In the genomic region with DNA sequence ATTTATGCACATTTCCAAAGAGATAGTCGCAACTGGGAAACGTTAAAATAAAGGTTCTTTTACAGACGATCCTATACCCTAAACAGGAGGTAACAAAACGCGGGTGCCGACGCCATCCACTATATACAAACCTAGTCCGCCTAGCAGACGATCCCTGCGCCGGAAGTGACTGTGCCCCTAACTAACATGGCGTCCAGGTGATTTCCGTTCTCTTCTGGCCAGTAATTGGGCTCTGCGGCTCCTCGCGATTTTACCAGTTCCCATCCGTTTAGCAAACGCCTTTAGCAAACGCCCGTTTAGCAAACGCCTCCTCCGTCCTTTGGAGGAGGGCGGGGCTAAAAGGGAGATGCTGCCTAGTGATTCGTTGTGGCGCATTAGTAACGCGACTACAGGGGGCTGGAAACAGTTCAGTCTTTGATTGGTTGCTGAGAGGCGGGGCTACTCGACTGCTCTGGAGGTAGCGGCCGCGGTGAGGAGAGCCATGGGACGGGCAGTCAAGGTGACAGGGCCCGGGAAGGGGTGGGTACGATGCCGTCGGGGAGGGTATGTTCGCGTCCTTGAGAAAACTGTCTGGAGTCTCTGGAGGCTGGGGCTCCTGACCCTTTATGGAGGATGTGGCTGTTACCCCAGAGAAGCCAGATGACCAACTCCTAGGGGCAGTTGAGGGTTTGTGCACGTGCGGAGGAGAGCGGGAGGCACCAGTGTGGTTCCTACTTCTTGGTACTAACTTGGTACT, we compare ENCODE assay signal across 8 cellular contexts. TPM values are rescaled to one million over a fixed set of nuclear protein-coding genes. Genes with fewer than 3 reads are reported as not detected.
A peak's percentile ranks its signal among the peaks of the same experiment; 100 is the strongest.
DNase-seq lines count a peak whose midpoint lies in the region; ATAC-seq and TF ChIP-seq lines count a peak whose summit lies in the region.

A gene (plus strand): TSS at position 405 of the 736 bp plus-strand sequence. CDS start 77 bp downstream, at position 482.

- ATAC-seq in DND-41 (ENCODE audit: insufficient read depth, low read depth) (peak; percentile 95), naive B cell (ENCODE audit: low read depth in 2 of 2) (peak; percentile 91)
- ATAC-seq in stimulated activated memory B cell treated with anti-CD40 and anti-IgM and Interleukin-4, amounts not matched to agents 10 μg/mL and 1 μg/mL and 100 μg/mL, for 72 hours: peak; percentile 99

- H3K4me2 ChIP-seq in DND-41 (ENCODE audit: insufficient read depth, low read length) (peak within 1 kb of the TSS; percentile 90), GM23248 (ENCODE audit: unreplicated experiment) (peak within 1 kb of the TSS; percentile 94)

- intact Hi-C loops in activated T-helper 1 cell treated with anti-CD3 and anti-CD28 coated beads, Interleukin-12 subunit alpha, Interleukin-12 subunit beta, Interleukin-2, Interleukin-4 antibody, amounts not matched to agents 30 ng/mL and 10 ng/mL and 1 ng/mL, durations not matched to agents 14 hours and 24 hours and 36 hours (cut with micrococcal nuclease): loop anchor here (1.0 to 10.0 kb wide), 11 partner anchors 7 to 854 kb away; a partner anchor contains a TSS

- no peaks in the 10 kb centered on the region for H3K9me3 Mint-ChIP-seq in activated T-helper 1 cell treated with anti-CD3 and anti-CD28 coated beads, Interleukin-12 subunit alpha, Interleukin-12 subunit beta, Interleukin-2, Interleukin-4 antibody, amounts not matched to agents 30 ng/mL and 10 ng/mL and 1 ng/mL, durations not matched to agents 14 hours and 24 hours and 36 hours
- H3K9me3 Mint-ChIP-seq in naive B cell: no peaks in the 10 kb centered on the region
- no peaks in the 10 kb centered on the region for H3K9me3 Mint-ChIP-seq in stimulated activated memory B cell treated with anti-CD40 and anti-IgM and Interleukin-4, amounts not matched to agents 10 μg/mL and 1 μg/mL and 100 μg/mL, for 72 hours

- TF ChIP-seq CTCF in DND-41 (IDR thresholded peaks at IDR 0.05; ENCODE audit: borderline replicate concordance, extremely low read depth, low read length, poor library complexity, severe bottlenecking): no peak

- H3K79me2 ChIP-seq in DND-41 (ENCODE audit: insufficient read depth, low read length) (peaks cover 31% of the 10 kb centered on the region), GM23248 (ENCODE audit: insufficient read depth) (peaks cover 21% of the 10 kb centered on the region)

- H3K27ac ChIP-seq in DND-41 (ENCODE audit: low read length) (peak within 1 kb of the TSS; percentile 81), GM23248 (peak within 1 kb of the TSS; percentile 39)

- WGBS in GM23248 (ENCODE audit: low coverage in 1 of 2, low lambda C conversion rate in 2 of 2, missing lambda C conversion rate in 2 of 2), 2 experiments: 1% methylated on average over 41 to 42 of the region's 42 CpGs

- DNase-seq in DND-41 (peak; percentile 98), GM23248 (peak; percentile 100), Kasumi-1 (lab: John Stamatoyannopoulos, UW) (peak; percentile 100), RPMI7951 (ENCODE audit: low read depth) (peak; percentile 99), fibroblast of gingiva (ENCODE audit: low read depth) (peak; percentile 98), naive B cell (peak; percentile 95)
- DNase-seq in activated T-helper 1 cell treated with anti-CD3 and anti-CD28 coated beads, Interleukin-12 subunit alpha, Interleukin-12 subunit beta, Interleukin-2, Interleukin-4 antibody, amounts not matched to agents 30 ng/mL and 10 ng/mL and 1 ng/mL, durations not matched to agents 14 hours and 24 hours and 36 hours (ENCODE audit: low spot score): peak; percentile 96

- no peaks in the 10 kb centered on the region for H3K27me3 Mint-ChIP-seq in activated T-helper 1 cell treated with anti-CD3 and anti-CD28 coated beads, Interleukin-12 subunit alpha, Interleukin-12 subunit beta, Interleukin-2, Interleukin-4 antibody, amounts not matched to agents 30 ng/mL and 10 ng/mL and 1 ng/mL, durations not matched to agents 14 hours and 24 hours and 36 hours (ENCODE audit: insufficient read depth)
- H3K27me3 Mint-ChIP-seq in naive B cell: no peaks in the 10 kb centered on the region
- no peaks in the 10 kb centered on the region for H3K27me3 Mint-ChIP-seq in stimulated activated memory B cell treated with anti-CD40 and anti-IgM and Interleukin-4, amounts not matched to agents 10 μg/mL and 1 μg/mL and 100 μg/mL, for 72 hours

- in situ Hi-C loops in GM23248 (cut with MboI): no loop called here

- peak within 1 kb of the TSS; percentile 99 for H3K4me3 Mint-ChIP-seq in activated T-helper 1 cell treated with anti-CD3 and anti-CD28 coated beads, Interleukin-12 subunit alpha, Interleukin-12 subunit beta, Interleukin-2, Interleukin-4 antibody, amounts not matched to agents 30 ng/mL and 10 ng/mL and 1 ng/mL, durations not matched to agents 14 hours and 24 hours and 36 hours
- peak within 1 kb of the TSS; percentile 93 to 100 (median 98) for H3K4me3 Mint-ChIP-seq in naive B cell
- H3K4me3 Mint-ChIP-seq in stimulated activated memory B cell treated with anti-CD40 and anti-IgM and Interleukin-4, amounts not matched to agents 10 μg/mL and 1 μg/mL and 100 μg/mL, for 72 hours: peak within 1 kb of the TSS; percentile 92

- H3K9me2 ChIP-seq in GM23248 (ENCODE audit: insufficient read depth): no peaks in the 10 kb centered on the region

- H3K4me3 ChIP-seq in DND-41 (ENCODE audit: low read depth in 1 of 2, low read length in 2 of 2) (peak within 1 kb of the TSS; percentile 71 to 83; a peak in 3 of 4 replicates), GM23248 (peak within 1 kb of the TSS; percentile 93)

- peak within 1 kb of the TSS; percentile 98 for H3K27ac Mint-ChIP-seq in activated T-helper 1 cell treated with anti-CD3 and anti-CD28 coated beads, Interleukin-12 subunit alpha, Interleukin-12 subunit beta, Interleukin-2, Interleukin-4 antibody, amounts not matched to agents 30 ng/mL and 10 ng/mL and 1 ng/mL, durations not matched to agents 14 hours and 24 hours and 36 hours
- H3K27ac Mint-ChIP-seq in naive B cell: peak within 1 kb of the TSS; percentile 93 to 98 (median 96)
- peak within 1 kb of the TSS; percentile 87 for H3K27ac Mint-ChIP-seq in stimulated activated memory B cell treated with anti-CD40 and anti-IgM and Interleukin-4, amounts not matched to agents 10 μg/mL and 1 μg/mL and 100 μg/mL, for 72 hours

- peaks cover 51% of the 10 kb centered on the region for H3K4me1 Mint-ChIP-seq in activated T-helper 1 cell treated with anti-CD3 and anti-CD28 coated beads, Interleukin-12 subunit alpha, Interleukin-12 subunit beta, Interleukin-2, Interleukin-4 antibody, amounts not matched to agents 30 ng/mL and 10 ng/mL and 1 ng/mL, durations not matched to agents 14 hours and 24 hours and 36 hours (ENCODE audit: low read depth)
- H3K4me1 Mint-ChIP-seq in naive B cell: peaks cover 37 to 52% (median 42%) of the 10 kb centered on the region in 3 donors
- H3K4me1 Mint-ChIP-seq in stimulated activated memory B cell treated with anti-CD40 and anti-IgM and Interleukin-4, amounts not matched to agents 10 μg/mL and 1 μg/mL and 100 μg/mL, for 72 hours: peaks cover 38% of the 10 kb centered on the region

- H3K9me3 ChIP-seq in DND-41 (ENCODE audit: insufficient read depth, low read length, severe bottlenecking): no peaks in the 10 kb centered on the region
- no peaks in the 10 kb centered on the region for H3K9me3 ChIP-seq in GM23248 (ENCODE audit: low read depth)

- H3K4me1 ChIP-seq in DND-41 (ENCODE audit: insufficient read depth, low read length) (peaks cover 31% of the 10 kb centered on the region), GM23248 (ENCODE audit: insufficient read depth) (peaks cover 4% of the 10 kb centered on the region; the same call in 1 of the 2 replicates)

- no peaks in the 10 kb centered on the region for H3K36me3 ChIP-seq in DND-41 (ENCODE audit: insufficient read depth, low read length)
- no peaks in the 10 kb centered on the region for H3K36me3 ChIP-seq in GM23248 (ENCODE audit: low read depth)

- no peaks in the 10 kb centered on the region for H4K20me1 ChIP-seq in DND-41 (ENCODE audit: insufficient read depth, low read length)
- H4K20me1 ChIP-seq in GM23248 (ENCODE audit: insufficient read depth): no peaks in the 10 kb centered on the region

- peak within 1 kb of the TSS; percentile 67 for H3K9ac ChIP-seq in DND-41 (ENCODE audit: low read depth, low read length)
- peak within 1 kb of the TSS; percentile 85 for H3K9ac ChIP-seq in GM23248

- H2AFZ ChIP-seq in DND-41 (ENCODE audit: low read depth, low read length): peak within 1 kb of the TSS; percentile 79
- peak within 1 kb of the TSS; percentile 99 for H2AFZ ChIP-seq in GM23248

- peaks cover 2% of the 10 kb centered on the region; the same call in 1 of the 2 replicates for H3F3A ChIP-seq in GM23248 (ENCODE audit: insufficient read depth)

- H3K27me3 ChIP-seq in DND-41 (ENCODE audit: insufficient read depth, low read length, poor library complexity) (no peaks in the 10 kb centered on the region), GM23248 (replicated peaks; ENCODE audit: insufficient read depth) (no peaks in the 10 kb centered on the region)

- H3K36me3 Mint-ChIP-seq in activated T-helper 1 cell treated with anti-CD3 and anti-CD28 coated beads, Interleukin-12 subunit alpha, Interleukin-12 subunit beta, Interleukin-2, Interleukin-4 antibody, amounts not matched to agents 30 ng/mL and 10 ng/mL and 1 ng/mL, durations not matched to agents 14 hours and 24 hours and 36 hours (ENCODE audit: low read depth): peaks cover 3% of the 10 kb centered on the region
- H3K36me3 Mint-ChIP-seq in naive B cell: no peaks in the 10 kb centered on the region
- no peaks in the 10 kb centered on the region for H3K36me3 Mint-ChIP-seq in stimulated activated memory B cell treated with anti-CD40 and anti-IgM and Interleukin-4, amounts not matched to agents 10 μg/mL and 1 μg/mL and 100 μg/mL, for 72 hours

RNA-seq across cellular contexts. Expression of the gene that starts here (rescaled TPM):
- total RNA-seq in GM23248 (2014; rRNA removed; shearing (Covaris generic)): 7.5 and 8.5 TPM in 2 replicates
- polyA plus RNA-seq in GM23248 (2016; fragmentation: Nextera tagmentation; extraction: Ambion mirVana): 23.4 and 27.5 TPM in 2 replicates
- total RNA-seq in RPMI7951 (2014; rRNA removed; shearing (Covaris generic)): 10.1 and 12.2 TPM in 2 replicates
- total RNA-seq in activated T-helper 1 cell treated with anti-CD3 and anti-CD28 coated beads, Interleukin-12 subunit alpha, Interleukin-12 subunit beta, Interleukin-2, Interleukin-4 antibody, amounts not matched to agents 30 ng/mL and 10 ng/mL and 1 ng/mL, durations not matched to agents 14 hours and 24 hours and 36 hours: 13.7 and 15.8 TPM in 2 replicates
- 10 to 100 TPM in 3 of 6 donors, 1 to 10 TPM in 3; 5.8 to 11.4 (median 9.6) TPM for polyA plus RNA-seq in naive B cell (ENCODE audit: low read depth in 6 of 6)

Comparison
In these comparisons a context has a peak if more than half of its experiments do, and no peak if none do; other contexts are left out.
1. Peak in every context shown above with its lines: DNase-seq, ATAC-seq, H3K4me3 ChIP-seq and H3K27ac ChIP-seq.